16 cellular contexts compared by ENCODE assay signal in the genomic region with DNA sequence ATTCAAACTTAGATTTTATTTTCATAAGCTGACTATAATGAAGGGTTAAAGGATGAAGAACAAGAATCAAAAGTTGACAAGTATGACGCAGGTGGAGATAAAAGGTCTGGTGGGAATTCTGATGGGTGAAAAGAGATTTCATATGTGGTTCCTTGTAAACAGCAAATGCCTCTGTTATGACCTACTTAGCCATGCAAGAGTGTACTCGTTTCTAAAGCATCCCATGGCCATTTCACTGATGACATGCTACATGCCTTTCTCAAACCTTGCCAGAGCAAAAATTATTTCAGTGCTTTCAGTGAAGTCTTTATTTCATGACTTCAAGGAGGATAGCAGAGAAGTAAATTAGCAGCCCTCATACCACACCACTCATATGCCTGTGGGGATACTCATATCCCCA.
"Had no signal": no experiment of that assay in that cellular context is flagged by ENCODE, and none has a peak within 500 bp of the region (broad histone marks: within the 10 kb centered on the region; RNA-seq: fewer than 3 reads in every experiment).

No MANE protein-coding gene starts in this region.

- H3K9me3 ChIP-seq: left ventricle myocardium inferior, transverse colon had no signal

- DNase-seq: activated CD4-positive, alpha-beta memory T cell treated with anti-CD3 and anti-CD28 coated beads for 36 hours; activated CD4-positive, alpha-beta T cell treated with anti-CD3 and anti-CD28 coated beads for 36 hours; activated naive CD4-positive, alpha-beta T cell treated with anti-CD3 and anti-CD28 coated beads, Interleukin-2, amount 10 ng/mL, durations not matched to agents 7 days and 5 days; activated T-cell treated with anti-CD3 and anti-CD28 coated beads, Interleukin-2, amount 50 U/mL, for 24 hours; caudate nucleus; effector CD8-positive, alpha-beta T cell; kidney; left ventricle myocardium inferior; naive thymus-derived CD8-positive, alpha-beta T cell; stimulated activated CD4-positive, alpha-beta T cell treated with anti-CD3 and anti-CD28 coated beads, Interleukin-12 subunit alpha, Interleukin-12 subunit beta, amount 100 ng/mL, for 4 hours; stimulated activated CD4-positive, alpha-beta T cell treated with anti-CD3 and anti-CD28 coated beads, Interleukin-2, amount 100 ng/mL, for 24 hours; T-helper 2 cell; transverse colon had no signal

- H3K4me3 ChIP-seq: hepatocyte, left ventricle myocardium inferior, transverse colon had no signal

- H3K4me1 ChIP-seq: parathyroid adenoma, transverse colon had no signal

- H3K27me3 ChIP-seq: hepatocyte, transverse colon had no signal

- H3K79me2 ChIP-seq: hepatocyte, parathyroid adenoma had no signal

- ATAC-seq: activated CD4-positive, alpha-beta T cell treated with anti-CD3 and anti-CD28 coated beads for 36 hours; naive thymus-derived CD8-positive, alpha-beta T cell; stimulated activated effector memory CD8-positive, alpha-beta T cell treated with anti-CD3 and anti-CD28 coated beads, Interleukin-12 subunit alpha, Interleukin-12 subunit beta, amount 100 ng/mL, for 72 hours had no signal

- H2AFZ ChIP-seq: hepatocyte, parathyroid adenoma had no signal

- H3K27ac ChIP-seq: hepatocyte, left ventricle myocardium inferior, parathyroid adenoma, transverse colon had no signal

- H3K4me2 ChIP-seq: hepatocyte had no signal

- H3K9ac ChIP-seq: parathyroid adenoma had no signal
